ENCODE assay signal across 19 cellular contexts in the genomic region with DNA sequence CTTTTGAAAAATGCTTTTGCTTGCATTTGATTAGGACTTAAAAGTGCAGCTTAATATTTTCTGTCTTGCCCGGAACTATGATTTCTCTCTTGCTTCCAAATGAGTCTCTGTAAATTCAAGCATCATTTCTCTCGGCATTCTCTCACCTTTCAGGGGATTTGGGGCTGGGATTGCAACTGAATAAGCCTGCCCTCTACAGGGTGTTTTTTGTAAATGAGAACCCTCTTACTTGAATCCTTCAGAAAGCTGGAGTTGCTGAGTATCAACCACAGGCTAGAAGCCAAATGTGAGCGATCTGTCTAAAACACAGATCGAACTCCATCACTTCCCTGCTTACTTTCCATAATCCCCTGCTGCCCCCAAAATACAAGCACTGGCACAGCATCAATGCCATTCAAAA.
DNase-seq lines count a peak whose midpoint lies in the region; ATAC-seq and TF ChIP-seq lines count a peak whose summit lies in the region.
"Had no signal": no experiment of that assay in that cellular context is flagged by ENCODE, and none has a peak within 500 bp of the region (broad histone marks: within the 10 kb centered on the region; RNA-seq: fewer than 3 reads in every experiment).

No MANE protein-coding gene starts in this region.

- H3K9me2 ChIP-seq in SK-N-SH: no peaks in the 10 kb centered on the region

- no peak for TF ChIP-seq CTCF in SK-N-SH (IDR thresholded peaks at IDR 0.05)
- TF ChIP-seq CTCF in epithelial cell of proximal tubule (conservative IDR thresholded peaks at IDR 0.05; ENCODE audit: low read depth, low read length): peak; percentile 23
- TF ChIP-seq CTCF in mesothelial cell of epicardium (IDR thresholded peaks at IDR 0.05; ENCODE audit: unreplicated experiment): no peak

- H3K27ac Mint-ChIP-seq in activated naive CD4-positive, alpha-beta T cell treated with anti-CD3 and anti-CD28 coated beads for 36 hours: no peak overlapping the region
- H3K27ac Mint-ChIP-seq in mesothelial cell of epicardium: no peak overlapping the region
- H3K27ac Mint-ChIP-seq: activated CD8-positive, alpha-beta memory T cell treated with anti-CD3 and anti-CD28 coated beads, Interleukin-2, amount 10 ng/mL, durations not matched to agents 7 days and 5 days; activated naive CD4-positive, alpha-beta T cell treated with anti-CD3 and anti-CD28 coated beads, Interleukin-2, amount 50 U/mL, for 24 hours; naive thymus-derived CD4-positive, alpha-beta T cell had no signal

- no peak overlapping the region for H3K4me3 ChIP-seq in SK-N-SH (ENCODE audit: low read depth in 2 of 2, low read length in 1 of 2)
- H3K4me3 ChIP-seq in NT2/D1 (ENCODE audit: insufficient read length, low read depth): no peak overlapping the region
- H3K4me3 ChIP-seq in epithelial cell of proximal tubule (ENCODE audit: low read depth, low read length): no peak overlapping the region
- H3K4me3 ChIP-seq: GM23248, testis had no signal

- no peaks in the 10 kb centered on the region for H3K79me2 ChIP-seq in SK-N-SH (ENCODE audit: insufficient read depth)

- no peaks in the 10 kb centered on the region for H3K4me1 ChIP-seq in SK-N-SH (ENCODE audit: control insufficient read depth in 1 of 2, insufficient read depth in 2 of 2, low read depth in 1 of 2, low read length in 1 of 2)
- H3K4me1 ChIP-seq in NT2/D1 (ENCODE audit: insufficient read depth, insufficient read length): no peaks in the 10 kb centered on the region
- H3K4me1 ChIP-seq: testis had no signal

- no peak for ATAC-seq in SK-N-SH treated with all-trans-retinoic acid at 6 μM for 48 hours
- ATAC-seq: activated CD8-positive, alpha-beta memory T cell treated with anti-CD3 and anti-CD28 coated beads, Interleukin-2, amount 10 ng/mL, durations not matched to agents 7 days and 5 days; left ventricle myocardium superior; naive thymus-derived CD4-positive, alpha-beta T cell; right cardiac atrium had no signal

- H3K4me1 Mint-ChIP-seq in activated naive CD4-positive, alpha-beta T cell treated with anti-CD3 and anti-CD28 coated beads for 36 hours (ENCODE audit: low read depth): no peaks in the 10 kb centered on the region
- no peaks in the 10 kb centered on the region for H3K4me1 Mint-ChIP-seq in mesothelial cell of epicardium
- H3K4me1 Mint-ChIP-seq: activated CD8-positive, alpha-beta memory T cell treated with anti-CD3 and anti-CD28 coated beads, Interleukin-2, amount 10 ng/mL, durations not matched to agents 7 days and 5 days; activated naive CD4-positive, alpha-beta T cell treated with anti-CD3 and anti-CD28 coated beads, Interleukin-2, amount 50 U/mL, for 24 hours; naive thymus-derived CD4-positive, alpha-beta T cell had no signal

- no peak overlapping the region for H3K27ac ChIP-seq in SK-N-SH (ENCODE audit: low read depth in 2 of 2, low read length in 1 of 2)
- H3K27ac ChIP-seq: GM23248, testis had no signal

- no peaks in the 10 kb centered on the region for H3K36me3 ChIP-seq in SK-N-SH (replicated peaks in 1 of 2; ENCODE audit: control insufficient read depth in 1 of 2, insufficient read depth in 2 of 2, low read length in 1 of 2)
- H3K36me3 ChIP-seq in NT2/D1 (ENCODE audit: insufficient read depth, insufficient read length, low read length): no peaks in the 10 kb centered on the region

- DNase-seq in SK-N-SH: peak; percentile 16
- peak; percentile 38 for DNase-seq in NT2/D1 (ENCODE audit: low read depth, low spot score)
- no peak for DNase-seq in epithelial cell of proximal tubule (ENCODE audit: low read depth)
- peak; percentile 38 for DNase-seq in superior temporal gyrus (ENCODE audit: extremely low spot score)
- no peak for DNase-seq in activated naive CD4-positive, alpha-beta T cell treated with anti-CD3 and anti-CD28 coated beads for 36 hours
- no peak for DNase-seq in NCI-H446 treated with DMSO at 0.1 percent for 48 hours (lab: John Stamatoyannopoulos, UW)
- DNase-seq in mesothelial cell of epicardium (ENCODE audit: low spot score in 2 of 2, unreplicated experiment in 2 of 2): no peak
- DNase-seq: activated CD4-positive, CD25-positive, alpha-beta regulatory T cell; activated CD8-positive, alpha-beta memory T cell treated with anti-CD3 and anti-CD28 coated beads, Interleukin-2, amount 10 ng/mL, durations not matched to agents 7 days and 5 days; effector CD4-positive, alpha-beta T cell; GM23248; left ventricle myocardium superior; naive thymus-derived CD4-positive, alpha-beta T cell; NCI-H2171; right cardiac atrium; stimulated activated CD4-positive, alpha-beta T cell treated with anti-CD3 and anti-CD28 coated beads, Interleukin-2, amount 100 ng/mL, for 24 hours; testis had no signal

- peak; percentile 24; the same call in 1 of the 2 replicates for TF ChIP-seq RAD21 in SK-N-SH (IDR thresholded peaks at IDR 0.05; ENCODE audit: low read length)

- 11% methylated on average over 4 of the region's 4 CpGs for WGBS in SK-N-SH (ENCODE audit: low lambda C conversion rate)

- no peak overlapping the region for H3K4me3 Mint-ChIP-seq in activated naive CD4-positive, alpha-beta T cell treated with anti-CD3 and anti-CD28 coated beads for 36 hours
- H3K4me3 Mint-ChIP-seq in mesothelial cell of epicardium: no peak overlapping the region
- H3K4me3 Mint-ChIP-seq: activated CD8-positive, alpha-beta memory T cell treated with anti-CD3 and anti-CD28 coated beads, Interleukin-2, amount 10 ng/mL, durations not matched to agents 7 days and 5 days; activated naive CD4-positive, alpha-beta T cell treated with anti-CD3 and anti-CD28 coated beads, Interleukin-2, amount 50 U/mL, for 24 hours; naive thymus-derived CD4-positive, alpha-beta T cell had no signal

- H3K9me3 ChIP-seq in SK-N-SH: no peaks in the 10 kb centered on the region
- no peaks in the 10 kb centered on the region for H3K9me3 ChIP-seq in NT2/D1 (ENCODE audit: insufficient read depth, low read length)
- H3K9me3 ChIP-seq: testis had no signal

- no peak for TF ChIP-seq EP300 in SK-N-SH (IDR thresholded peaks at IDR 0.05; ENCODE audit: borderline replicate concordance in 1 of 2, low read depth in 1 of 2, low read length in 1 of 2)

- intact Hi-C loops in activated naive CD4-positive, alpha-beta T cell treated with anti-CD3 and anti-CD28 coated beads for 36 hours (cut with micrococcal nuclease): no loop called here

- no peaks in the 10 kb centered on the region for H3K27me3 ChIP-seq in SK-N-SH (ENCODE audit: insufficient read depth)
- no peaks in the 10 kb centered on the region for H3K27me3 ChIP-seq in NT2/D1 (ENCODE audit: insufficient read depth, insufficient read length)
- H3K27me3 ChIP-seq: testis had no signal

- CTCF ChIA-PET in SK-N-SH (lab: Yijun Ruan, JAX): interaction anchor here (1.0 to 1.5 kb wide), 3 partner anchors 8 to 27 kb away, joined by 3 to 4 read pairs (median 4); no protein-coding TSS in a partner anchor
- CTCF ChIA-PET in activated naive CD4-positive, alpha-beta T cell treated with anti-CD3 and anti-CD28 coated beads for 36 hours (lab: Charles Lee): no interaction called here

- H3K4me2 ChIP-seq in SK-N-SH: no peak overlapping the region

- H3K9me3 Mint-ChIP-seq in activated naive CD4-positive, alpha-beta T cell treated with anti-CD3 and anti-CD28 coated beads for 36 hours: no peaks in the 10 kb centered on the region
- H3K9me3 Mint-ChIP-seq in mesothelial cell of epicardium: no peaks in the 10 kb centered on the region

- no peaks in the 10 kb centered on the region for H3K27me3 Mint-ChIP-seq in activated naive CD4-positive, alpha-beta T cell treated with anti-CD3 and anti-CD28 coated beads for 36 hours (ENCODE audit: low read depth)
- H3K27me3 Mint-ChIP-seq in mesothelial cell of epicardium (ENCODE audit: low read depth): peaks cover 4% of the 10 kb centered on the region
- H3K27me3 Mint-ChIP-seq: activated CD8-positive, alpha-beta memory T cell treated with anti-CD3 and anti-CD28 coated beads, Interleukin-2, amount 10 ng/mL, durations not matched to agents 7 days and 5 days had no signal

- no peaks in the 10 kb centered on the region for H3F3A ChIP-seq in SK-N-SH (replicated peaks; ENCODE audit: insufficient read depth)

- no peak overlapping the region for H3K9ac ChIP-seq in SK-N-SH
- H3K9ac ChIP-seq in NT2/D1 (ENCODE audit: insufficient read length, low read depth): no peak overlapping the region
- H3K9ac ChIP-seq: GM23248 had no signal

- no peaks in the 10 kb centered on the region for H4K20me1 ChIP-seq in SK-N-SH (ENCODE audit: insufficient read depth)

- POLR2A ChIA-PET in SK-N-SH (lab: Yijun Ruan, JAX): no interaction called here

- no peak overlapping the region for H2AFZ ChIP-seq in SK-N-SH (ENCODE audit: low read depth)
- H2AFZ ChIP-seq: GM23248 had no signal

- H3K36me3 Mint-ChIP-seq in activated naive CD4-positive, alpha-beta T cell treated with anti-CD3 and anti-CD28 coated beads for 36 hours (ENCODE audit: low read depth): no peaks in the 10 kb centered on the region
- H3K36me3 Mint-ChIP-seq in mesothelial cell of epicardium: no peaks in the 10 kb centered on the region
- H3K36me3 Mint-ChIP-seq: activated CD8-positive, alpha-beta memory T cell treated with anti-CD3 and anti-CD28 coated beads, Interleukin-2, amount 10 ng/mL, durations not matched to agents 7 days and 5 days; activated naive CD4-positive, alpha-beta T cell treated with anti-CD3 and anti-CD28 coated beads, Interleukin-2, amount 50 U/mL, for 24 hours; naive thymus-derived CD4-positive, alpha-beta T cell had no signal

TF ChIP-seq in SK-N-SH, 30 proteins besides CTCF, POLR2A, EP300 and RAD21 (continues in another document):
- no peak for TF ChIP-seq MEF2A (IDR thresholded peaks at IDR 0.05; ENCODE audit: borderline replicate concordance, low read depth)
- no peak for TF ChIP-seq RXRA (IDR thresholded peaks at IDR 0.05; ENCODE audit: borderline replicate concordance, low read depth)
- TF ChIP-seq POLR2AphosphoS5 (IDR thresholded peaks at IDR 0.05; ENCODE audit: low read depth, low read length): no peak
- TF ChIP-seq RCOR1 (IDR thresholded peaks at IDR 0.05; ENCODE audit: low read length): no peak
- TF ChIP-seq SMC3 (IDR thresholded peaks at IDR 0.05; ENCODE audit: low read depth, low read length): no peak
- TF ChIP-seq CHD2 (IDR thresholded peaks at IDR 0.05; ENCODE audit: low read length, partially characterized antibody): no peak
- TF ChIP-seq YY1 (IDR thresholded peaks at IDR 0.05; ENCODE audit: low read depth): no peak
- TF ChIP-seq GATA2 (CRISPR knock-in tag; IDR thresholded peaks at IDR 0.05): no peak

TF ChIP-seq in SK-N-SH treated with all-trans-retinoic acid at 6 μM for 48 hours, 23 proteins besides CTCF, POLR2A, EP300 and RAD21 (continues in another document):
- TF ChIP-seq GLIS3 (CRISPR knock-in tag; IDR thresholded peaks at IDR 0.05): no peak
- TF ChIP-seq ZFP30 (CRISPR knock-in tag; IDR thresholded peaks at IDR 0.05): no peak

Comparison
In these comparisons a context has a peak if more than half of its experiments do, and no peak if none do; other contexts are left out.
1. DNase-seq: peak in SK-N-SH (single experiment), NT2/D1 (single experiment) and superior temporal gyrus (single experiment); none in epithelial cell of proximal tubule (single experiment), activated naive CD4-positive, alpha-beta T cell treated with anti-CD3 and anti-CD28 coated beads for 36 hours (single experiment), NCI-H446 treated with DMSO at 0.1 percent for 48 hours (single experiment) and mesothelial cell of epicardium (0 of 2).